In genomic region chr10:50605280-50606270, GRCh38 we compare ENCODE assay signal across 8 cellular contexts. TPM values are rescaled to one million over a fixed set of nuclear protein-coding genes. Genes with fewer than 3 reads are reported as not detected.
A peak's percentile ranks its signal among the peaks of the same experiment; 100 is the strongest.
DNase-seq lines count a peak whose midpoint lies in the region; ATAC-seq, FAIRE-seq and TF ChIP-seq lines count a peak whose summit lies in the region.

No MANE protein-coding gene starts in this region.

- H3K4me3 ChIP-seq in colonic mucosa (no peak overlapping the region), muscle layer of duodenum (ENCODE audit: low read depth in 1 of 2, low read length in 2 of 2) (no peak overlapping the region)

- H3K9ac ChIP-seq in colonic mucosa (ENCODE audit: low read depth in 2 of 2, low read length in 2 of 2) = no peak overlapping the region

- TF ChIP-seq CTCF in 22Rv1 (IDR thresholded peaks at IDR 0.05) = no peak
- TF ChIP-seq CTCF in colonic mucosa (IDR thresholded peaks at IDR 0.05) = no peak

- H3K4me1 ChIP-seq in colonic mucosa (peaks cover 6% of the 10 kb centered on the region), muscle layer of duodenum (ENCODE audit: control insufficient read depth in 1 of 2, insufficient read depth in 2 of 2, low read length in 2 of 2) (peaks cover 21 to 57% of the 10 kb centered on the region in 2 donors)

- H3K27me3 ChIP-seq in colonic mucosa = no peaks in the 10 kb centered on the region
- H3K27me3 ChIP-seq in muscle layer of duodenum (ENCODE audit: low read depth, low read length) = no peaks in the 10 kb centered on the region

- H3K27ac ChIP-seq in 22Rv1 (peak overlapping the region; percentile 67), colonic mucosa (no peak overlapping the region), muscle layer of duodenum (ENCODE audit: low read length) (peak overlapping the region; percentile 47)

- no peak for TF ChIP-seq POLR2A in GM12891 (IDR thresholded peaks at IDR 0.05; ENCODE audit: low read depth, low read length)

- ATAC-seq in HG02852 (IDR thresholded peaks at IDR 0.05; ENCODE audit: unreplicated experiment) = peak; percentile 84

- DNase-seq in GM12891 (ENCODE audit: insufficient read length, low spot score) (no peak), NCI-H446 treated with DMSO at 0.1 percent for 48 hours (lab: John Stamatoyannopoulos, UW) (peak; percentile 74), colonic mucosa (peak; percentile 54), NCI-H524 (lab: John Stamatoyannopoulos, UW) (no peak), GM19240 (ENCODE audit: insufficient read length, low spot score) (no peak)

- H3K9me3 ChIP-seq in colonic mucosa = no peaks in the 10 kb centered on the region
- no peaks in the 10 kb centered on the region for H3K9me3 ChIP-seq in muscle layer of duodenum (ENCODE audit: control insufficient read depth in 1 of 2, low read length in 2 of 2)

- intact Hi-C loops in colonic mucosa (cut with DNase I) = no loop called here

- peak; percentile 81 for FAIRE-seq in GM12891 (lab: Jason Lieb, UNC)

- H3K36me3 ChIP-seq in colonic mucosa (no peaks in the 10 kb centered on the region), muscle layer of duodenum (ENCODE audit: control insufficient read depth in 1 of 2, insufficient read depth in 2 of 2, low read length in 2 of 2) (no peaks in the 10 kb centered on the region)

TF ChIP-seq in GM12891, 5 proteins besides CTCF, POLR2A, EP300 and RAD21:
- no peak for TF ChIP-seq SPI1 (IDR thresholded peaks at IDR 0.05; ENCODE audit: low read depth, low read length)

RNA-seq across cellular contexts. Expression of gene SGMS1, which starts 18.2 kb away (rescaled TPM):
- polyA plus RNA-seq in GM12891 (2012; ENCODE audit: low read depth, missing spikeins) = 3.8 TPM
- 10 to 100 TPM; 19.4 to 19.5 TPM for total RNA-seq in colonic mucosa

Comparison
In these comparisons a context has a peak if more than half of its experiments do, and no peak if none do; other contexts are left out.
1. DNase-seq: peak in NCI-H446 treated with DMSO at 0.1 percent for 48 hours (single experiment) and colonic mucosa (single experiment); none in GM12891 (single experiment), NCI-H524 (0 of 2) and GM19240 (single experiment).